1 cellular context compared by ENCODE assay signal in the genomic region with DNA sequence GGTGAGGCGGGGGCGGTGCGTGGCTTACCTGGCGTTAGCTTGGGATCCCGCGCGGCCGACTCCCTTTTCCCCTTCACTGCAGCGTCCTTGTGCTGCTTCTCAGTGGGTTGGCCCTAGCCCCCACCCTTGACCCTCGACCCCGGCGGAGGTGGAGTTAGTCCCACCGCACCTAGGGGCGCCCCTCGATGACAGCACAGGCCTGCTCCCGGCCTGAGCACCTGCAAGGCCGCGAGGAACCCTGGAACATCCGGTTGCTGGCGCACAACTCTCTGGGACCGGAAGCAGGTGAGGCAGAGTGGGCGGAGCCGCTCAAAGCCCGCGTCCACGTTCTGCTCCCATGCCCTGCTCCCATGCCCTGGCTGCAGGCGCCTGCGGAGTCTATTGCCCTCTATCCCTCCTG.
TF ChIP-seq lines count a peak whose summit lies in the region.

No MANE protein-coding gene starts in this region.

TF ChIP-seq in GM23338, 12 proteins besides CTCF, POLR2A, EP300 and RAD21 (continued from another document):
- TF ChIP-seq, protein P1, sequence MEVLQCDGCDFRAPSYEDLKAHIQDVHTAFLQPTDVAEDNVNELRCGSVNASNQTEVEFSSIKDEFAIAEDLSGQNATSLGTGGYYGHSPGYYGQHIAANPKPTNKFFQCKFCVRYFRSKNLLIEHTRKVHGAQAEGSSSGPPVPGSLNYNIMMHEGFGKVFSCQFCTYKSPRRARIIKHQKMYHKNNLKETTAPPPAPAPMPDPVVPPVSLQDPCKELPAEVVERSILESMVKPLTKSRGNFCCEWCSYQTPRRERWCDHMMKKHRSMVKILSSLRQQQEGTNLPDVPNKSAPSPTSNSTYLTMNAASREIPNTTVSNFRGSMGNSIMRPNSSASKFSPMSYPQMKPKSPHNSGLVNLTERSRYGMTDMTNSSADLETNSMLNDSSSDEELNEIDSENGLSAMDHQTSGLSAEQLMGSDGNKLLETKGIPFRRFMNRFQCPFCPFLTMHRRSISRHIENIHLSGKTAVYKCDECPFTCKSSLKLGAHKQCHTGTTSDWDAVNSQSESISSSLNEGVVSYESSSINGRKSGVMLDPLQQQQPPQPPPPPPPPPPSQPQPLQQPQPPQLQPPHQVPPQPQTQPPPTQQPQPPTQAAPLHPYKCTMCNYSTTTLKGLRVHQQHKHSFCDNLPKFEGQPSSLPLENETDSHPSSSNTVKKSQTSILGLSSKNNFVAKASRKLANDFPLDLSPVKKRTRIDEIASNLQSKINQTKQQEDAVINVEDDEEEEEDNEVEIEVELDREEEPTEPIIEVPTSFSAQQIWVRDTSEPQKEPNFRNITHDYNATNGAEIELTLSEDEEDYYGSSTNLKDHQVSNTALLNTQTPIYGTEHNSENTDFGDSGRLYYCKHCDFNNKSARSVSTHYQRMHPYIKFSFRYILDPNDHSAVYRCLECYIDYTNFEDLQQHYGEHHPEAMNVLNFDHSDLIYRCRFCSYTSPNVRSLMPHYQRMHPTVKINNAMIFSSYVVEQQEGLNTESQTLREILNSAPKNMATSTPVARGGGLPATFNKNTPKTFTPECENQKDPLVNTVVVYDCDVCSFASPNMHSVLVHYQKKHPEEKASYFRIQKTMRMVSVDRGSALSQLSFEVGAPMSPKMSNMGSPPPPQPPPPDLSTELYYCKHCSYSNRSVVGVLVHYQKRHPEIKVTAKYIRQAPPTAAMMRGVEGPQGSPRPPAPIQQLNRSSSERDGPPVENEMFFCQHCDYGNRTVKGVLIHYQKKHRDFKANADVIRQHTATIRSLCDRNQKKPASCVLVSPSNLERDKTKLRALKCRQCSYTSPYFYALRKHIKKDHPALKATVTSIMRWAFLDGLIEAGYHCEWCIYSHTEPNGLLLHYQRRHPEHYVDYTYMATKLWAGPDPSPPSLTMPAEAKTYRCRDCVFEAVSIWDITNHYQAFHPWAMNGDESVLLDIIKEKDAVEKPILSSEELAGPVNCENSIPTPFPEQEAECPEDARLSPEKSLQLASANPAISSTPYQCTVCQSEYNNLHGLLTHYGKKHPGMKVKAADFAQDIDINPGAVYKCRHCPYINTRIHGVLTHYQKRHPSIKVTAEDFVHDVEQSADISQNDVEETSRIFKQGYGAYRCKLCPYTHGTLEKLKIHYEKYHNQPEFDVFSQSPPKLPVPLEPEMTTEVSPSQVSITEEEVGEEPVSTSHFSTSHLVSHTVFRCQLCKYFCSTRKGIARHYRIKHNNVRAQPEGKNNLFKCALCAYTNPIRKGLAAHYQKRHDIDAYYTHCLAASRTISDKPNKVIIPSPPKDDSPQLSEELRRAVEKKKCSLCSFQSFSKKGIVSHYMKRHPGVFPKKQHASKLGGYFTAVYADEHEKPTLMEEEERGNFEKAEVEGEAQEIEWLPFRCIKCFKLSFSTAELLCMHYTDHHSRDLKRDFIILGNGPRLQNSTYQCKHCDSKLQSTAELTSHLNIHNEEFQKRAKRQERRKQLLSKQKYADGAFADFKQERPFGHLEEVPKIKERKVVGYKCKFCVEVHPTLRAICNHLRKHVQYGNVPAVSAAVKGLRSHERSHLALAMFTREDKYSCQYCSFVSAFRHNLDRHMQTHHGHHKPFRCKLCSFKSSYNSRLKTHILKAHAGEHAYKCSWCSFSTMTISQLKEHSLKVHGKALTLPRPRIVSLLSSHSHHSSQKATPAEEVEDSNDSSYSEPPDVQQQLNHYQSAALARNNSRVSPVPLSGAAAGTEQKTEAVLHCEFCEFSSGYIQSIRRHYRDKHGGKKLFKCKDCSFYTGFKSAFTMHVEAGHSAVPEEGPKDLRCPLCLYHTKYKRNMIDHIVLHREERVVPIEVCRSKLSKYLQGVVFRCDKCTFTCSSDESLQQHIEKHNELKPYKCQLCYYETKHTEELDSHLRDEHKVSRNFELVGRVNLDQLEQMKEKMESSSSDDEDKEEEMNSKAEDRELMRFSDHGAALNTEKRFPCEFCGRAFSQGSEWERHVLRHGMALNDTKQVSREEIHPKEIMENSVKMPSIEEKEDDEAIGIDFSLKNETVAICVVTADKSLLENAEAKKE (CRISPR knock-in tag; IDR thresholded peaks at IDR 0.05) = no peak
- TF ChIP-seq STAT1 (IDR thresholded peaks at IDR 0.05; ENCODE audit: unreplicated experiment) (no peak), CREB1 (CRISPR knock-in tag; IDR thresholded peaks at IDR 0.05; ENCODE audit: low read depth) (no peak)
- TF ChIP-seq, protein P2, sequence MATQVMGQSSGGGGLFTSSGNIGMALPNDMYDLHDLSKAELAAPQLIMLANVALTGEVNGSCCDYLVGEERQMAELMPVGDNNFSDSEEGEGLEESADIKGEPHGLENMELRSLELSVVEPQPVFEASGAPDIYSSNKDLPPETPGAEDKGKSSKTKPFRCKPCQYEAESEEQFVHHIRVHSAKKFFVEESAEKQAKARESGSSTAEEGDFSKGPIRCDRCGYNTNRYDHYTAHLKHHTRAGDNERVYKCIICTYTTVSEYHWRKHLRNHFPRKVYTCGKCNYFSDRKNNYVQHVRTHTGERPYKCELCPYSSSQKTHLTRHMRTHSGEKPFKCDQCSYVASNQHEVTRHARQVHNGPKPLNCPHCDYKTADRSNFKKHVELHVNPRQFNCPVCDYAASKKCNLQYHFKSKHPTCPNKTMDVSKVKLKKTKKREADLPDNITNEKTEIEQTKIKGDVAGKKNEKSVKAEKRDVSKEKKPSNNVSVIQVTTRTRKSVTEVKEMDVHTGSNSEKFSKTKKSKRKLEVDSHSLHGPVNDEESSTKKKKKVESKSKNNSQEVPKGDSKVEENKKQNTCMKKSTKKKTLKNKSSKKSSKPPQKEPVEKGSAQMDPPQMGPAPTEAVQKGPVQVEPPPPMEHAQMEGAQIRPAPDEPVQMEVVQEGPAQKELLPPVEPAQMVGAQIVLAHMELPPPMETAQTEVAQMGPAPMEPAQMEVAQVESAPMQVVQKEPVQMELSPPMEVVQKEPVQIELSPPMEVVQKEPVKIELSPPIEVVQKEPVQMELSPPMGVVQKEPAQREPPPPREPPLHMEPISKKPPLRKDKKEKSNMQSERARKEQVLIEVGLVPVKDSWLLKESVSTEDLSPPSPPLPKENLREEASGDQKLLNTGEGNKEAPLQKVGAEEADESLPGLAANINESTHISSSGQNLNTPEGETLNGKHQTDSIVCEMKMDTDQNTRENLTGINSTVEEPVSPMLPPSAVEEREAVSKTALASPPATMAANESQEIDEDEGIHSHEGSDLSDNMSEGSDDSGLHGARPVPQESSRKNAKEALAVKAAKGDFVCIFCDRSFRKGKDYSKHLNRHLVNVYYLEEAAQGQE (IDR thresholded peaks at IDR 0.05; ENCODE audit: unreplicated experiment) = no peak
- TF ChIP-seq, protein P3, sequence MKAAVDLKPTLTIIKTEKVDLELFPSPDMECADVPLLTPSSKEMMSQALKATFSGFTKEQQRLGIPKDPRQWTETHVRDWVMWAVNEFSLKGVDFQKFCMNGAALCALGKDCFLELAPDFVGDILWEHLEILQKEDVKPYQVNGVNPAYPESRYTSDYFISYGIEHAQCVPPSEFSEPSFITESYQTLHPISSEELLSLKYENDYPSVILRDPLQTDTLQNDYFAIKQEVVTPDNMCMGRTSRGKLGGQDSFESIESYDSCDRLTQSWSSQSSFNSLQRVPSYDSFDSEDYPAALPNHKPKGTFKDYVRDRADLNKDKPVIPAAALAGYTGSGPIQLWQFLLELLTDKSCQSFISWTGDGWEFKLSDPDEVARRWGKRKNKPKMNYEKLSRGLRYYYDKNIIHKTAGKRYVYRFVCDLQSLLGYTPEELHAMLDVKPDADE (IDR thresholded peaks at IDR 0.05) = no peak
TF ChIP-seq in GM23338: peak in this region for 0.
